In the genomic region with DNA sequence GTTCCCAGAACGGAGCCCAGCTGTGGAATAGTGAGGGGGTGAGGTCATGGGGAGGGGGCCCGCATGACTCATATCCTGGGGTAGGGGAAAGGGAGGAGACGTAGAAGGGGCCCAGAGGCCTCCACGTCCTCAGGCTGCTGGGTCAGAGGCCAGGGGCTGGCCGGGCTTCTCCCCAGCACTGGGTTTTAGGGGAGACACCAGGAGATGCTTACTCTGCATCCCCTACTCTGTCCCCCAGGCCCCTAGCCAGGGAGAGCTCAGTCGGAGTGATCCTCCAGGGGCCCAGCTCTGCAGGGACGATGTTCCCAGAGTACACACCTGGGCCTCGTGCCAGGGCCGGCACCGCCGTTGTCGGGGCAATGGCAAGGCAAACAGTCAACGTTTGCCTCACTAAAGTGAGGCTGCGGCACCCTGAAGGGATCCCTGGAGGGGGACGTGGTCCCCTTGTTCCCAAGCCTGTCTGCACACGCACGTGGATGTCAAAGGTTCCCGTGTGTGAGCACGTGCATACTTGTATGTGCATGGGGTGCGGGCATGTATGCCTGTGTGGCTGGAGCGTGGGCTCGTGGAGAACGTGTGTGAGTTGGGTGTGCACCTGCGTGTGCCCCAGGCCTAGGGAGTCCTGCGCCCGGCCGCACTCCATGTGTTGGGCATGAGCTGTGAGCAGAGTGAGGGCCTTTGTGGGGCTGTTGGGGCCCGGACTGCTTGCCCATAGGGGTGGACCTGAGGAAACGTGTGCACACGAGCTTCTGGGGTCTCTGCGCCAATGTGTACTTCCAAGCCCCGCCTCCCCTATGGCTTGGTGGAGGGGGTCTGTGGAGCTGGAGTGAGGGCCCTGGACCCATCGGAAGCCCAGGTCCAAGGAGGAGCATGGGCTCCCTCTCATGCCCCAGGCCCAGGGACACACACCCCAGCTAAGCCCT, we compare ENCODE assay signal across 7 cellular contexts. TPM values are rescaled to one million over a fixed set of nuclear protein-coding genes. Genes with fewer than 3 reads are reported as not detected.
DNase-seq lines count a peak whose midpoint lies in the region; ATAC-seq and TF ChIP-seq lines count a peak whose summit lies in the region.
"Had no signal": no experiment of that assay in that cellular context is flagged by ENCODE, and none has a peak within 500 bp of the region (broad histone marks: within the 10 kb centered on the region; RNA-seq: fewer than 3 reads in every experiment).

No MANE protein-coding gene starts in this region.

- H3K4me1 Mint-ChIP-seq in MCF 10A (ENCODE audit: insufficient read depth, unreplicated experiment): peaks cover 29% of the 10 kb centered on the region

- intact Hi-C loops in MCF 10A (cut with micrococcal nuclease): loop anchor here (5.0 kb wide), 1 partner anchor 40 kb away; a partner anchor contains a TSS
- intact Hi-C loops in mammary epithelial cell (cut with micrococcal nuclease): loop anchor here (5.0 kb wide), 1 partner anchor 40 kb away; a partner anchor contains a TSS
- intact Hi-C loops in right cardiac atrium (cut with DNase I): no loop called here

- H3K36me3 Mint-ChIP-seq in MCF 10A (ENCODE audit: insufficient read depth, unreplicated experiment): no peaks in the 10 kb centered on the region

- H3K27ac ChIP-seq in mammary epithelial cell (ENCODE audit: insufficient read depth, low read depth, low read length) (no peak overlapping the region), right cardiac atrium (ENCODE audit: low read length) (peak overlapping the region; percentile 59)

- peaks cover 18% of the 10 kb centered on the region for H3K4me1 ChIP-seq in mammary epithelial cell (ENCODE audit: insufficient read depth, low read length)
- peaks cover 7% of the 10 kb centered on the region for H3K4me1 ChIP-seq in right cardiac atrium (ENCODE audit: control insufficient read depth, insufficient read depth, low read length)

- H3K9me3 ChIP-seq in mammary epithelial cell (replicated peaks; ENCODE audit: insufficient read depth, low read length) (no peaks in the 10 kb centered on the region), right cardiac atrium (ENCODE audit: control insufficient read depth, low read length) (no peaks in the 10 kb centered on the region)

- H3K9me3 Mint-ChIP-seq in MCF 10A (ENCODE audit: unreplicated experiment): no peaks in the 10 kb centered on the region

- BruUV-seq in MCF 10A (replicated peaks; lab: Mats Ljungman, UMichigan): no TSS peak
- BruUV-seq in mammary epithelial cell (replicated peaks; lab: Mats Ljungman, UMichigan): no TSS peak

- CTCF ChIA-PET in MCF 10A (lab: Yijun Ruan, JAX): interaction anchor here (0.6 to 3.6 kb wide), 13 partner anchors 30 to 281 kb away, joined by 3 to 18 read pairs (median 7); a partner anchor contains a TSS
- CTCF ChIA-PET in mammary epithelial cell (lab: Charles Lee; ENCODE audit: low non-redundant PET): interaction anchor here (0.6 kb wide), 1 partner anchor 225 kb away, joined by 3 read pairs; no protein-coding TSS in a partner anchor

- H3K4me3 ChIP-seq in mammary epithelial cell (replicated peaks in 1 of 3; ENCODE audit: insufficient read depth in 1 of 3, low read depth in 2 of 3, low read length in 3 of 3): no peak overlapping the region
- no peak overlapping the region for H3K4me3 ChIP-seq in right cardiac atrium (ENCODE audit: low read length)

- WGBS in mammary epithelial cell (ENCODE audit: low coverage, missing lambda C conversion rate): 36% methylated on average over 26 of the region's 33 CpGs
- WGBS in right cardiac atrium: 44% methylated on average over 33 of the region's 33 CpGs

- H3K4me2 ChIP-seq in mammary epithelial cell (ENCODE audit: insufficient read depth, low read depth, low read length): no peak overlapping the region

- dilution Hi-C loops in mammary epithelial cell (cut with HindIII; ENCODE audit: low sequenced_read_pairs): no loop called here

- POLR2A ChIA-PET in MCF 10A (lab: Yijun Ruan, JAX): interaction anchor here (0.6 to 1.2 kb wide), 3 partner anchors 24 to 113 kb away, joined by 3 to 4 read pairs (median 3); a partner anchor contains a TSS

- no peak overlapping the region for H2AFZ ChIP-seq in mammary epithelial cell (ENCODE audit: low read depth, low read length)

- H3K27me3 Mint-ChIP-seq in MCF 10A (ENCODE audit: insufficient read depth, unreplicated experiment): no peaks in the 10 kb centered on the region

- ATAC-seq in right cardiac atrium (no peak), HG02610 (IDR thresholded peaks at IDR 0.05; ENCODE audit: unreplicated experiment) (no peak), GM21367 (IDR thresholded peaks at IDR 0.05; ENCODE audit: unreplicated experiment) (no peak)

- no peak overlapping the region for H3K9ac ChIP-seq in mammary epithelial cell (ENCODE audit: insufficient read depth, low read length)

- H3K27me3 ChIP-seq in mammary epithelial cell (ENCODE audit: insufficient read depth, low read length) (no peaks in the 10 kb centered on the region), right cardiac atrium (ENCODE audit: control insufficient read depth, insufficient read depth) (no peaks in the 10 kb centered on the region)

- H3K27ac Mint-ChIP-seq in MCF 10A (ENCODE audit: low read depth, unreplicated experiment): peak overlapping the region; percentile 87

- DNase-seq in MCF 10A (ENCODE audit: unreplicated experiment) (peak; percentile 83), mammary epithelial cell (no peak), right cardiac atrium (peak; percentile 79 to 91 (median 90))
- no peak for DNase-seq in stimulated activated CD4-positive, alpha-beta T cell treated with anti-CD3 and anti-CD28 coated beads, Interleukin-12 subunit alpha, Interleukin-12 subunit beta, amount 100 ng/mL, for 4 hours
- DNase-seq: activated CD4-positive, alpha-beta T cell treated with anti-CD3 and anti-CD28 coated beads, Interleukin-2, amount 50 U/mL, for 1 hour had no signal

- TF ChIP-seq CTCF in MCF 10A (IDR thresholded peaks at IDR 0.05; ENCODE audit: unreplicated experiment) (no peak), mammary epithelial cell (conservative IDR thresholded peaks at IDR 0.05 in 1 of 2, IDR thresholded peaks at IDR 0.05 in 1 of 2; ENCODE audit: extremely low read depth in 1 of 2, insufficient read depth in 1 of 2, low read depth in 1 of 2, low read length in 2 of 2) (no peak)

- in situ Hi-C loops in mammary epithelial cell (cut with MboI; ENCODE audit: low sequenced_read_pairs in 2 of 2): no loop called here

- H3K36me3 ChIP-seq in mammary epithelial cell (ENCODE audit: insufficient read depth, low read length): no peaks in the 10 kb centered on the region

- H3K79me2 ChIP-seq in mammary epithelial cell (ENCODE audit: insufficient read depth, low read length): no peaks in the 10 kb centered on the region

- H3K4me3 Mint-ChIP-seq in MCF 10A (ENCODE audit: unreplicated experiment): peak overlapping the region; percentile 73

- H4K20me1 ChIP-seq in mammary epithelial cell (ENCODE audit: insufficient read depth, low read length): no peaks in the 10 kb centered on the region

RNA-seq across cellular contexts. Expression of a gene that starts 14.2 kb away (rescaled TPM):
- total RNA-seq in MCF 10A (2022): not detected in 2 replicates
- not detected for total RNA-seq in mammary epithelial cell
- not detected for polyA plus RNA-seq in mammary epithelial cell
- not detected for polyA minus RNA-seq in mammary epithelial cell
- total RNA-seq in right cardiac atrium: under 1 TPM; 0.11 to 0.82 (median 0.24) TPM
- 0.81 TPM for polyA plus RNA-seq in right cardiac atrium

RNA-seq across cellular contexts. Expression of a gene that starts 24.6 kb away (rescaled TPM):
- total RNA-seq in MCF 10A (2022): 3.3 and 3.7 TPM in 2 replicates
- total RNA-seq in mammary epithelial cell: 1 to 10 TPM in 1 of 2 donors, under 1 TPM in 1; 0.17 to 2.0 TPM
- not detected for polyA plus RNA-seq in mammary epithelial cell
- not detected for polyA minus RNA-seq in mammary epithelial cell
- 10 to 100 TPM in 3 of 4 donors, 1 to 10 TPM in 1; 7.6 to 18.3 (median 14.8) TPM for total RNA-seq in right cardiac atrium
- polyA plus RNA-seq in right cardiac atrium: 11.7 TPM

RNA-seq across cellular contexts. Expression of a gene that starts 38.7 kb away (rescaled TPM):
- total RNA-seq in MCF 10A (2022) (43.3 and 77.7 TPM in 2 replicates), mammary epithelial cell (10 to 100 TPM in 1 of 2 donors, 1 to 10 TPM in 1; 8.8 to 44.7 TPM), right cardiac atrium (not detected)
- polyA plus RNA-seq in mammary epithelial cell (34.8 TPM), right cardiac atrium (not detected)
- polyA minus RNA-seq in mammary epithelial cell: 4.3 TPM

RNA-seq across cellular contexts. Expression of a gene that starts 42.0 kb away (rescaled TPM):
- total RNA-seq in MCF 10A (2022): not detected in 2 replicates
- total RNA-seq in mammary epithelial cell: not detected
- polyA plus RNA-seq in mammary epithelial cell: not detected
- polyA minus RNA-seq in mammary epithelial cell: not detected
- total RNA-seq in right cardiac atrium: 10 to 100 TPM in 3 of 4 donors, 1 to 10 TPM in 1; 9.0 to 58.7 (median 34.1) TPM
- polyA plus RNA-seq in right cardiac atrium: 63.1 TPM

RNA-seq across cellular contexts. Expression of a gene that starts 42.7 kb away (rescaled TPM):
- total RNA-seq in MCF 10A (2022): 141 and 308 TPM in 2 replicates
- total RNA-seq in mammary epithelial cell: 100 to 1,000 TPM; 103 to 209 TPM
- 57.2 TPM for polyA plus RNA-seq in mammary epithelial cell
- polyA minus RNA-seq in mammary epithelial cell: 4.9 TPM
- total RNA-seq in right cardiac atrium: not detected
- polyA plus RNA-seq in right cardiac atrium: not detected

Comparison
In these comparisons a context has a peak if more than half of its experiments do, and no peak if none do; other contexts are left out.
1. DNase-seq: peak in MCF 10A (single experiment) and right cardiac atrium (3 of 3); none in mammary epithelial cell (single experiment) and stimulated activated CD4-positive, alpha-beta T cell treated with anti-CD3 and anti-CD28 coated beads, Interleukin-12 subunit alpha, Interleukin-12 subunit beta, amount 100 ng/mL, for 4 hours (single experiment).
2. RNA of a gene that starts 38.7 kb away (total RNA-seq): 43.3 to 77.7 TPM in MCF 10A and 8.8 to 44.7 TPM in mammary epithelial cell; not detected in right cardiac atrium; every median in the first group is over 4 times any median in the second.
3. intact Hi-C loops: an anchor here in MCF 10A (5.0 kb wide) and mammary epithelial cell (5.0 kb wide); none called in right cardiac atrium.